Comparison of ENCODE assay signal across 8 cellular contexts in genomic region chr14:58152569-58152857, GRCh38. TPM values are rescaled to one million over a fixed set of nuclear protein-coding genes. Genes with fewer than 3 reads are reported as not detected.
DNase-seq lines count a peak whose midpoint lies in the region; ATAC-seq lines count a peak whose summit lies in the region.

No MANE protein-coding gene starts in this region.

- peaks cover 48% of the 10 kb centered on the region for H3K27me3 Mint-ChIP-seq in dendritic cell treated with granulocyte-macrophage colony-stimulating factor and Interleukin-4, amounts not matched to agents 40 ng/mL and 50 ng/mL, for 4 days
- peaks cover 26 to 65% of the 10 kb centered on the region in 2 donors for H3K27me3 Mint-ChIP-seq in natural killer cell treated with Interleukin-12 subunit alpha and Interleukin-12 subunit beta and Interleukin-15 and Interleukin-18, amount 100 ng/mL, for 72 hours

- no peak overlapping the region for H3K27ac Mint-ChIP-seq in dendritic cell treated with granulocyte-macrophage colony-stimulating factor and Interleukin-4, amounts not matched to agents 40 ng/mL and 50 ng/mL, for 4 days
- H3K27ac Mint-ChIP-seq in natural killer cell treated with Interleukin-12 subunit alpha and Interleukin-12 subunit beta and Interleukin-15 and Interleukin-18, amount 100 ng/mL, for 72 hours: no peak overlapping the region

- intact Hi-C loops in dendritic cell treated with granulocyte-macrophage colony-stimulating factor and Interleukin-4, amounts not matched to agents 40 ng/mL and 50 ng/mL, for 4 days (cut with micrococcal nuclease): no loop called here

- H3K9me3 Mint-ChIP-seq in dendritic cell treated with granulocyte-macrophage colony-stimulating factor and Interleukin-4, amounts not matched to agents 40 ng/mL and 50 ng/mL, for 4 days: no peaks in the 10 kb centered on the region
- no peaks in the 10 kb centered on the region for H3K9me3 Mint-ChIP-seq in natural killer cell treated with Interleukin-12 subunit alpha and Interleukin-12 subunit beta and Interleukin-15 and Interleukin-18, amount 100 ng/mL, for 72 hours

- DNase-seq in Jurkat, Clone E6-1 (ENCODE audit: low read depth, low spot score): no peak
- no peak for DNase-seq in natural killer cell treated with Interleukin-12 subunit alpha and Interleukin-12 subunit beta and Interleukin-15 and Interleukin-18, amount 100 ng/mL, for 72 hours (ENCODE audit: low spot score)
- DNase-seq in activated CD4-positive, CD25-positive, alpha-beta regulatory T cell (lab: John Stamatoyannopoulos, UW): no peak
- DNase-seq in germinal center (ENCODE audit: low spot score): no peak
- DNase-seq in NCI-H1436 (lab: John Stamatoyannopoulos, UW): no peak

- H3K9me3 ChIP-seq in ES-I3 (ENCODE audit: control insufficient read depth, insufficient read depth, low read length): no peaks in the 10 kb centered on the region

- H3K36me3 Mint-ChIP-seq in dendritic cell treated with granulocyte-macrophage colony-stimulating factor and Interleukin-4, amounts not matched to agents 40 ng/mL and 50 ng/mL, for 4 days (ENCODE audit: low read depth): no peaks in the 10 kb centered on the region
- no peaks in the 10 kb centered on the region for H3K36me3 Mint-ChIP-seq in natural killer cell treated with Interleukin-12 subunit alpha and Interleukin-12 subunit beta and Interleukin-15 and Interleukin-18, amount 100 ng/mL, for 72 hours

- H3K4me3 Mint-ChIP-seq in dendritic cell treated with granulocyte-macrophage colony-stimulating factor and Interleukin-4, amounts not matched to agents 40 ng/mL and 50 ng/mL, for 4 days: peak overlapping the region; percentile 82
- H3K4me3 Mint-ChIP-seq in natural killer cell treated with Interleukin-12 subunit alpha and Interleukin-12 subunit beta and Interleukin-15 and Interleukin-18, amount 100 ng/mL, for 72 hours: peak overlapping the region; percentile 73

- peak overlapping the region; percentile 55 for H3K4me3 ChIP-seq in Jurkat, Clone E6-1 (ENCODE audit: low read length)

- H3K4me1 Mint-ChIP-seq in dendritic cell treated with granulocyte-macrophage colony-stimulating factor and Interleukin-4, amounts not matched to agents 40 ng/mL and 50 ng/mL, for 4 days (ENCODE audit: low read depth): peaks cover 15% of the 10 kb centered on the region
- H3K4me1 Mint-ChIP-seq in natural killer cell treated with Interleukin-12 subunit alpha and Interleukin-12 subunit beta and Interleukin-15 and Interleukin-18, amount 100 ng/mL, for 72 hours (ENCODE audit: low read depth in 2 of 2): peaks cover 12 to 13% of the 10 kb centered on the region in 2 donors

- H3K4me1 ChIP-seq in ES-I3 (ENCODE audit: insufficient read depth, low read length): peaks cover 15% of the 10 kb centered on the region; the same call in 1 of the 2 replicates

- ATAC-seq in natural killer cell treated with Interleukin-12 subunit alpha and Interleukin-12 subunit beta and Interleukin-15 and Interleukin-18, amount 100 ng/mL, for 72 hours: no peak
- ATAC-seq in HG03175 (IDR thresholded peaks at IDR 0.05; ENCODE audit: unreplicated experiment): no peak

- no peaks in the 10 kb centered on the region for H3K36me3 ChIP-seq in ES-I3 (ENCODE audit: insufficient read depth, low read length)

- H3K9ac ChIP-seq in ES-I3 (ENCODE audit: low read depth, low read length): peak overlapping the region; percentile 90

RNA-seq across cellular contexts. Expression of gene ARMH4, which starts 0.5 kb away (rescaled TPM):
- polyA plus RNA-seq in Jurkat, Clone E6-1 (2012; ENCODE audit: insufficient read depth, insufficient read length): 3.7 TPM
- total RNA-seq in natural killer cell treated with Interleukin-12 subunit alpha and Interleukin-12 subunit beta and Interleukin-15 and Interleukin-18, amount 100 ng/mL, for 72 hours: not detected

RNA-seq across cellular contexts. Expression of gene ACTR10, which starts 47.4 kb away (rescaled TPM):
- polyA plus RNA-seq in Jurkat, Clone E6-1 (2012; ENCODE audit: insufficient read depth, insufficient read length): 54.6 TPM
- 10 to 100 TPM; 29.6 to 41.7 TPM for total RNA-seq in natural killer cell treated with Interleukin-12 subunit alpha and Interleukin-12 subunit beta and Interleukin-15 and Interleukin-18, amount 100 ng/mL, for 72 hours
